8 cellular contexts compared by ENCODE assay signal in the genomic region with DNA sequence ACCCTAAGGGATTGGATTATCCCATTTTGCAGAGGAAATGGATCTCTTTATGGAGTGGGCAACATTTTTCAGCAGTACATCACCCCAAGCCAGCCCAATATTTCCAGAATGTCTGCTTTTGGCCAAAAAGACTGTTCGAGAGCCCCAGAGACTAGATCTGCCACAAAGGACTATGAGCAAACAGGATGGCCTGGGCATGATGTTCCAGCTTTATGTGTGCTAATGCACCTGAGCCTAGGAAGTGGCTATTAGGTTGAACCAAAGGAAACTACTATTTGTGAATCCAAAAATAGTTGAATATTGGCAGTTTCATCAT. TPM values are rescaled to one million over a fixed set of nuclear protein-coding genes. Genes with fewer than 3 reads are reported as not detected.
DNase-seq lines count a peak whose midpoint lies in the region; ATAC-seq lines count a peak whose summit lies in the region.

No MANE protein-coding gene starts in this region.

- peak overlapping the region; percentile 31 for H3K27ac ChIP-seq in substantia nigra (ENCODE audit: low read depth, low read length, poor library complexity, severe bottlenecking)

- H3K4me1 Mint-ChIP-seq in activated CD4-positive, alpha-beta T cell treated with anti-CD3 and anti-CD28 coated beads, Interleukin-2, amount 10 ng/mL, durations not matched to agents 7 days and 5 days: peaks cover 44% of the 10 kb centered on the region
- H3K4me1 Mint-ChIP-seq in activated T-helper 2 cell treated with anti-CD3 and anti-CD28 coated beads, Interferon-gamma antibody, Interleukin-2, Interleukin-4, amounts not matched to agents 10 μg/mL and 5 μg/mL and 100 μg/mL, durations not matched to agents 14 hours and 24 hours and 36 hours (ENCODE audit: low read depth): peaks cover 33% of the 10 kb centered on the region
- H3K4me1 Mint-ChIP-seq in memory B cell: peaks cover 14% of the 10 kb centered on the region

- H3K36me3 Mint-ChIP-seq in activated CD4-positive, alpha-beta T cell treated with anti-CD3 and anti-CD28 coated beads, Interleukin-2, amount 10 ng/mL, durations not matched to agents 7 days and 5 days (ENCODE audit: low read depth): peaks cover 63% of the 10 kb centered on the region
- H3K36me3 Mint-ChIP-seq in activated T-helper 2 cell treated with anti-CD3 and anti-CD28 coated beads, Interferon-gamma antibody, Interleukin-2, Interleukin-4, amounts not matched to agents 10 μg/mL and 5 μg/mL and 100 μg/mL, durations not matched to agents 14 hours and 24 hours and 36 hours (ENCODE audit: low read depth): peaks cover 73% of the 10 kb centered on the region
- peaks cover 24% of the 10 kb centered on the region for H3K36me3 Mint-ChIP-seq in memory B cell

- no peaks in the 10 kb centered on the region for H3K9me3 Mint-ChIP-seq in activated CD4-positive, alpha-beta T cell treated with anti-CD3 and anti-CD28 coated beads, Interleukin-2, amount 10 ng/mL, durations not matched to agents 7 days and 5 days
- no peaks in the 10 kb centered on the region for H3K9me3 Mint-ChIP-seq in activated T-helper 2 cell treated with anti-CD3 and anti-CD28 coated beads, Interferon-gamma antibody, Interleukin-2, Interleukin-4, amounts not matched to agents 10 μg/mL and 5 μg/mL and 100 μg/mL, durations not matched to agents 14 hours and 24 hours and 36 hours
- no peaks in the 10 kb centered on the region for H3K9me3 Mint-ChIP-seq in memory B cell

- no peak for DNase-seq in activated CD4-positive, alpha-beta T cell treated with anti-CD3 and anti-CD28 coated beads, Interleukin-2, amount 10 ng/mL, durations not matched to agents 7 days and 5 days
- DNase-seq in activated CD4-positive, alpha-beta T cell treated with anti-CD3 and anti-CD28 coated beads for 1 hour: no peak
- no peak for DNase-seq in activated T-helper 2 cell treated with anti-CD3 and anti-CD28 coated beads, Interferon-gamma antibody, Interleukin-2, Interleukin-4, amounts not matched to agents 10 μg/mL and 5 μg/mL and 100 μg/mL, durations not matched to agents 14 hours and 24 hours and 36 hours (ENCODE audit: low spot score)
- no peak for DNase-seq in memory B cell (ENCODE audit: low spot score in 2 of 2)
- no peak for DNase-seq in substantia nigra (lab: John Stamatoyannopoulos, UW)

- no peaks in the 10 kb centered on the region for H3K27me3 Mint-ChIP-seq in activated CD4-positive, alpha-beta T cell treated with anti-CD3 and anti-CD28 coated beads, Interleukin-2, amount 10 ng/mL, durations not matched to agents 7 days and 5 days
- H3K27me3 Mint-ChIP-seq in activated T-helper 2 cell treated with anti-CD3 and anti-CD28 coated beads, Interferon-gamma antibody, Interleukin-2, Interleukin-4, amounts not matched to agents 10 μg/mL and 5 μg/mL and 100 μg/mL, durations not matched to agents 14 hours and 24 hours and 36 hours (ENCODE audit: low read depth): no peaks in the 10 kb centered on the region
- H3K27me3 Mint-ChIP-seq in memory B cell: no peaks in the 10 kb centered on the region

- ATAC-seq in memory B cell (ENCODE audit: low read depth): peak; percentile 21
- ATAC-seq in HG02759 (IDR thresholded peaks at IDR 0.05; ENCODE audit: unreplicated experiment): no peak
- no peak for ATAC-seq in HG03521 (IDR thresholded peaks at IDR 0.05; ENCODE audit: unreplicated experiment)
- no peak for ATAC-seq in GM18909 (IDR thresholded peaks at IDR 0.05; ENCODE audit: poor library complexity, unreplicated experiment)

- H3K4me3 Mint-ChIP-seq in activated CD4-positive, alpha-beta T cell treated with anti-CD3 and anti-CD28 coated beads, Interleukin-2, amount 10 ng/mL, durations not matched to agents 7 days and 5 days: no peak overlapping the region
- no peak overlapping the region for H3K4me3 Mint-ChIP-seq in activated T-helper 2 cell treated with anti-CD3 and anti-CD28 coated beads, Interferon-gamma antibody, Interleukin-2, Interleukin-4, amounts not matched to agents 10 μg/mL and 5 μg/mL and 100 μg/mL, durations not matched to agents 14 hours and 24 hours and 36 hours (ENCODE audit: low read depth)
- no peak overlapping the region for H3K4me3 Mint-ChIP-seq in memory B cell

- peak overlapping the region; percentile 76 for H3K27ac Mint-ChIP-seq in activated CD4-positive, alpha-beta T cell treated with anti-CD3 and anti-CD28 coated beads, Interleukin-2, amount 10 ng/mL, durations not matched to agents 7 days and 5 days
- H3K27ac Mint-ChIP-seq in activated T-helper 2 cell treated with anti-CD3 and anti-CD28 coated beads, Interferon-gamma antibody, Interleukin-2, Interleukin-4, amounts not matched to agents 10 μg/mL and 5 μg/mL and 100 μg/mL, durations not matched to agents 14 hours and 24 hours and 36 hours: peak overlapping the region; percentile 84
- peak overlapping the region; percentile 76 for H3K27ac Mint-ChIP-seq in memory B cell

- CTCF ChIA-PET in activated CD4-positive, alpha-beta T cell treated with anti-CD3 and anti-CD28 coated beads, Interleukin-2, amount 10 ng/mL, durations not matched to agents 7 days and 5 days (lab: Charles Lee): interaction anchor here (0.6 to 4.3 kb wide), 28 partner anchors 9 to 200 kb away, joined by 3 to 78 read pairs (median 4); partner anchors contain the start of gene PTGR2

- intact Hi-C loops in activated T-helper 2 cell treated with anti-CD3 and anti-CD28 coated beads, Interferon-gamma antibody, Interleukin-2, Interleukin-4, amounts not matched to agents 10 μg/mL and 5 μg/mL and 100 μg/mL, durations not matched to agents 14 hours and 24 hours and 36 hours (cut with micrococcal nuclease): loop anchor here (2.0 to 5.0 kb wide), 4 partner anchors 28 to 138 kb away; no protein-coding TSS in a partner anchor

- POLR2A ChIA-PET in activated CD4-positive, alpha-beta T cell treated with anti-CD3 and anti-CD28 coated beads, Interleukin-2, amount 10 ng/mL, durations not matched to agents 7 days and 5 days (lab: Charles Lee): no interaction called here

RNA-seq across cellular contexts. Expression of gene PNMA1, which starts 14.8 kb away (rescaled TPM):
- total RNA-seq in activated CD4-positive, alpha-beta T cell treated with anti-CD3 and anti-CD28 coated beads, Interleukin-2, amount 10 ng/mL, durations not matched to agents 7 days and 5 days: 10 to 100 TPM; 23.3 to 25.9 TPM
- 30.1 and 32.1 TPM in 2 replicates for total RNA-seq in activated T-helper 2 cell treated with anti-CD3 and anti-CD28 coated beads, Interferon-gamma antibody, Interleukin-2, Interleukin-4, amounts not matched to agents 10 μg/mL and 5 μg/mL and 100 μg/mL, durations not matched to agents 14 hours and 24 hours and 36 hours
